ENCODE assay signal across 12 cellular contexts in genomic region chr11:132300283-132300682, GRCh38.
DNase-seq lines count a peak whose midpoint lies in the region; ATAC-seq and TF ChIP-seq lines count a peak whose summit lies in the region.
"Had no signal": no experiment of that assay in that cellular context is flagged by ENCODE, and none has a peak within 500 bp of the region (broad histone marks: within the 10 kb centered on the region; RNA-seq: fewer than 3 reads in every experiment).

No MANE protein-coding gene starts in this region.

- ATAC-seq in GM19463 (IDR thresholded peaks at IDR 0.05; ENCODE audit: unreplicated experiment) (peak; percentile 67), HG03095 (IDR thresholded peaks at IDR 0.05; ENCODE audit: unreplicated experiment) (no peak), HG03108 (IDR thresholded peaks at IDR 0.05; ENCODE audit: unreplicated experiment) (no peak), GM18861 (IDR thresholded peaks at IDR 0.05; ENCODE audit: unreplicated experiment) (no peak)
- ATAC-seq: Right ventricle myocardium inferior had no signal

- peak; percentile 55 for TF ChIP-seq CTCF in C4-2B (conservative IDR thresholded peaks at IDR 0.05)

- peak; percentile 25 for DNase-seq in RPMI8226
- DNase-seq in iPS-NIHi7 (ENCODE audit: extremely low spot score) = peak; percentile 65
- no peak for DNase-seq in NCI-H2196 (lab: John Stamatoyannopoulos, UW; ENCODE audit: unreplicated experiment)
- DNase-seq: immature natural killer cell; right cardiac atrium; stimulated activated naive CD4-positive, alpha-beta T cell treated with Interleukin-2 at 50 U/mL for 16 hours had no signal

- H3K27ac ChIP-seq in C4-2B = no peak overlapping the region
